16 cellular contexts compared by ENCODE assay signal in the genomic region with DNA sequence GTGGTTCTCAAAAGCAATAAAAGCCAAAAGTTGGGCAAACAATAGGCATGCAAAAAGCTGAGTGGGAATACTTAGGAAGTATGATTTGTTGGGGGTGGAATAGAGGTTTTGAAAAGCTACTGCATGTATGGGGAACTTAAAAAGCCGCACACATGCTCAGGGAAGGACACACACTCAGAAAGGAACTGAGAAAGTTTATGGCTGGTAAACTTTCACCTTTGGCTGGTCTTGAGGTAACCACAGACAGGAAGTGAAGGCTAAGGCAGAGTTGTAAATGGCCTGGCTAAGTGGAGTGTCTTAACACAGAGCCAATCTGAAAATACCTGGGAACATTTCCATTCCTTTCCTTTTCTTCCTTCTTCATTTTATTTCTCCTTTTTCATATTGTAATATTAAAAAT.
"Had no signal": no experiment of that assay in that cellular context is flagged by ENCODE, and none has a peak within 500 bp of the region (broad histone marks: within the 10 kb centered on the region; RNA-seq: fewer than 3 reads in every experiment).

No MANE protein-coding gene starts in this region.

- FAIRE-seq: frontal cortex had no signal

- H3K4me3 ChIP-seq: dorsolateral prefrontal cortex, heart left ventricle had no signal

- H3K27me3 ChIP-seq: dorsolateral prefrontal cortex had no signal

- DNase-seq: activated CD4-positive, alpha-beta memory T cell treated with anti-CD3 and anti-CD28 coated beads for 36 hours; activated CD4-positive, alpha-beta T cell treated with anti-CD3 and anti-CD28 coated beads for 36 hours; activated CD8-positive, alpha-beta memory T cell treated with anti-CD3 and anti-CD28 coated beads, Interleukin-2, amount 10 ng/mL, durations not matched to agents 7 days and 5 days; activated effector memory CD4-positive, alpha-beta T cell treated with anti-CD3 and anti-CD28 coated beads, Interleukin-2, amount 50 U/mL, for 16 hours; activated T-cell treated with anti-CD3 and anti-CD28 coated beads, Interleukin-2, amount 50 U/mL, for 4 hours; amniotic stem cell; dorsolateral prefrontal cortex; endodermal cell; heart left ventricle; immature natural killer cell; nephron progenitor cell; occipital lobe; stimulated activated CD4-positive, alpha-beta T cell treated with anti-CD3 and anti-CD28 coated beads, Interleukin-15, amount 100 ng/mL, for 24 hours; stimulated activated CD4-positive, alpha-beta T cell treated with anti-CD3 and anti-CD28 coated beads, Interleukin-4, amount 100 ng/mL, for 1 hour; T-helper 9 cell had no signal

- ATAC-seq: activated CD4-positive, alpha-beta T cell treated with anti-CD3 and anti-CD28 coated beads for 36 hours; activated CD8-positive, alpha-beta memory T cell treated with anti-CD3 and anti-CD28 coated beads, Interleukin-2, amount 10 ng/mL, durations not matched to agents 7 days and 5 days; activated T-cell treated with anti-CD3 and anti-CD28 coated beads, Interleukin-2, amount 50 U/mL, for 4 hours; heart left ventricle had no signal

- H3K36me3 ChIP-seq: heart left ventricle had no signal
